Comparison of ENCODE assay signal across 27 cellular contexts in genomic region chr1:101344745-101345144, GRCh38.
DNase-seq lines count a peak whose midpoint lies in the region; ATAC-seq and TF ChIP-seq lines count a peak whose summit lies in the region.
"Had no signal": no experiment of that assay in that cellular context is flagged by ENCODE, and none has a peak within 500 bp of the region (broad histone marks: within the 10 kb centered on the region; RNA-seq: fewer than 3 reads in every experiment).

No MANE protein-coding gene starts in this region.

- no peaks in the 10 kb centered on the region for H4K20me1 ChIP-seq in neural progenitor cell (ENCODE audit: low read depth)
- H4K20me1 ChIP-seq: BLaER1 had no signal

- H2AFZ ChIP-seq in neural progenitor cell (replicated peaks) = no peak overlapping the region
- H2AFZ ChIP-seq: GM23338 had no signal

- H3K4me2 ChIP-seq in neural progenitor cell = no peak overlapping the region
- H3K4me2 ChIP-seq: BLaER1, GM23338 had no signal

- no peaks in the 10 kb centered on the region for H3K79me2 ChIP-seq in neural progenitor cell (ENCODE audit: low read depth)

- TF ChIP-seq CTCF in WI38 (IDR thresholded peaks at IDR 0.05; ENCODE audit: low read depth, low read length) (no peak), neural progenitor cell (IDR thresholded peaks at IDR 0.05) (no peak)

- H3K4me1 ChIP-seq in neural progenitor cell = no peaks in the 10 kb centered on the region
- H3K4me1 ChIP-seq: adrenal gland, BLaER1, esophagus squamous epithelium, heart right ventricle, tibial nerve had no signal

- DNase-seq in NCI-H2171 treated with DMSO at 0.1 percent for 48 hours (lab: John Stamatoyannopoulos, UW) (peak; percentile 3), NCI-H2171 (lab: John Stamatoyannopoulos, UW) (no peak), neural progenitor cell (ENCODE audit: low spot score) (no peak), DMS79 (lab: John Stamatoyannopoulos, UW) (no peak), NCI-H2196 (lab: John Stamatoyannopoulos, UW; ENCODE audit: unreplicated experiment) (no peak), NCI-H1930 (lab: John Stamatoyannopoulos, UW) (no peak)
- DNase-seq: 8988T; activated CD8-positive, alpha-beta T cell treated with anti-CD3 and anti-CD28 coated beads, Interleukin-2, amount 10 ng/mL, durations not matched to agents 7 days and 5 days; adrenal gland; DMS153; esophagus squamous epithelium; heart right ventricle; KG1; kidney; midbrain; NCI-H146; NCI-H345; stimulated activated naive CD4-positive, alpha-beta T cell had no signal

- no peak overlapping the region for H3K9ac ChIP-seq in neural progenitor cell
- H3K9ac ChIP-seq: BLaER1 had no signal

- ATAC-seq in GM21786 (IDR thresholded peaks at IDR 0.05; ENCODE audit: unreplicated experiment) = peak; percentile 61
- ATAC-seq: activated CD8-positive, alpha-beta T cell treated with anti-CD3 and anti-CD28 coated beads, Interleukin-2, amount 10 ng/mL, durations not matched to agents 7 days and 5 days; GM23338; heart right ventricle; Right ventricle myocardium inferior; WTC11 had no signal

- H3K9me3 ChIP-seq in neural progenitor cell (ENCODE audit: low read depth) = no peaks in the 10 kb centered on the region
- H3K9me3 ChIP-seq: adrenal gland, esophagus squamous epithelium, neutrophil, tibial nerve had no signal

- no peaks in the 10 kb centered on the region for H3K27me3 ChIP-seq in neural progenitor cell
- H3K27me3 ChIP-seq: adrenal gland, BLaER1, esophagus squamous epithelium, neutrophil, tibial nerve had no signal

- H3K27ac Mint-ChIP-seq in neural progenitor cell = peak overlapping the region; percentile 72
- H3K27ac Mint-ChIP-seq: activated CD8-positive, alpha-beta T cell treated with anti-CD3 and anti-CD28 coated beads, Interleukin-2, amount 10 ng/mL, durations not matched to agents 7 days and 5 days; GM23338; WTC11 had no signal

- H3F3A ChIP-seq in neural progenitor cell (ENCODE audit: low read depth) = no peaks in the 10 kb centered on the region

- H3K4me3 Mint-ChIP-seq in neural progenitor cell = no peak overlapping the region
- H3K4me3 Mint-ChIP-seq: activated CD8-positive, alpha-beta T cell treated with anti-CD3 and anti-CD28 coated beads, Interleukin-2, amount 10 ng/mL, durations not matched to agents 7 days and 5 days; GM23338; T-helper 1 cell treated with Interleukin-12 subunit alpha and Interleukin-12 subunit beta and Interleukin-4 antibody, amounts not matched to agents 30 μg/mL and 1 μg/mL, for 36 hours; WTC11 had no signal

- peaks cover 20% of the 10 kb centered on the region for H3K9me3 Mint-ChIP-seq in neural progenitor cell
- H3K9me3 Mint-ChIP-seq: GM23338 had no signal

- peaks cover 10% of the 10 kb centered on the region for H3K36me3 Mint-ChIP-seq in neural progenitor cell
- H3K36me3 Mint-ChIP-seq: WTC11 had no signal

- H3K4me3 ChIP-seq in WI38 (ENCODE audit: low read depth, low read length) (peak overlapping the region; percentile 13; the same call in 1 of the 2 replicates), neural progenitor cell (no peak overlapping the region)
- H3K4me3 ChIP-seq: BLaER1, esophagus squamous epithelium, GM23338, heart right ventricle, tibial nerve had no signal

- peaks cover 8% of the 10 kb centered on the region for H3K4me1 Mint-ChIP-seq in neural progenitor cell
- H3K4me1 Mint-ChIP-seq: GM23338 had no signal

- H3K27ac ChIP-seq in neural progenitor cell = no peak overlapping the region
- H3K27ac ChIP-seq: adrenal gland, BLaER1, esophagus squamous epithelium, heart right ventricle, neutrophil, tibial nerve had no signal

- no peaks in the 10 kb centered on the region for H3K36me3 ChIP-seq in neural progenitor cell
- H3K36me3 ChIP-seq: adrenal gland, BLaER1, esophagus squamous epithelium, heart right ventricle, neutrophil, tibial nerve had no signal

- H3K27me3 Mint-ChIP-seq in neural progenitor cell (ENCODE audit: insufficient read depth, low read depth) = peaks cover 6% of the 10 kb centered on the region
